In genomic region chr5:16695779-16696178, GRCh38 we compare ENCODE assay signal across 21 cellular contexts.
DNase-seq lines count a peak whose midpoint lies in the region; ATAC-seq and TF ChIP-seq lines count a peak whose summit lies in the region.
"Had no signal": no experiment of that assay in that cellular context is flagged by ENCODE, and none has a peak within 500 bp of the region (broad histone marks: within the 10 kb centered on the region; RNA-seq: fewer than 3 reads in every experiment).

No MANE protein-coding gene starts in this region.

- peaks cover 35 to 59% of the 10 kb centered on the region in 2 experiments for H3K79me1 ChIP-seq in IMR-90 (ENCODE audit: low read depth in 1 of 2, low read length in 2 of 2)

- no peak overlapping the region for H2BK20ac ChIP-seq in IMR-90 (ENCODE audit: low read depth, low read length)

- peak overlapping the region; percentile 31; the same call in 1 of the 2 replicates for H3K14ac ChIP-seq in IMR-90 (replicated peaks; ENCODE audit: low read depth, low read length)

- H2BK15ac ChIP-seq in IMR-90 (ENCODE audit: low read depth, low read length) = no peak overlapping the region

- no CpG with 5 or more reads among the region's 4 CpGs for WGBS in IMR-90 (ENCODE audit: extremely low coverage in 2 of 2, insufficient read length in 1 of 2), 2 experiments

- H3K18ac ChIP-seq in IMR-90 (ENCODE audit: low read depth, low read length) = no peak overlapping the region

- no peak overlapping the region for H2AK5ac ChIP-seq in IMR-90 (ENCODE audit: low read depth, low read length)

- no peak for ATAC-seq in IMR-90 (ENCODE audit: low read depth)
- ATAC-seq in SK-N-SH treated with all-trans-retinoic acid at 6 μM for 48 hours = no peak
- ATAC-seq in HG03025 (IDR thresholded peaks at IDR 0.05; ENCODE audit: low FRiP score, unreplicated experiment) = no peak
- no peak for ATAC-seq in GM18520 (IDR thresholded peaks at IDR 0.05; ENCODE audit: unreplicated experiment)

- no peak overlapping the region for H3K27ac ChIP-seq in IMR-90 (ENCODE audit: insufficient read depth, low read length)
- H3K27ac ChIP-seq: BLaER1 treated with 17β-estradiol and CSF1 and Interleukin-3, amounts not matched to agents 10 nM and 100 nM; KMS-11 had no signal

- peaks cover 5% of the 10 kb centered on the region; the same call in 1 of the 2 replicates for H3K9me1 ChIP-seq in IMR-90 (ENCODE audit: insufficient read depth, low read length)

- intact Hi-C loops in IMR-90 (cut with micrococcal nuclease) = no loop called here

- H3K9ac ChIP-seq in IMR-90 (ENCODE audit: low read depth, low read length) = no peak overlapping the region
- H3K9ac ChIP-seq: BLaER1 treated with 17β-estradiol and CSF1 and Interleukin-3, amounts not matched to agents 10 nM and 100 nM; KMS-11 had no signal

- no peaks in the 10 kb centered on the region for H3K27me3 ChIP-seq in IMR-90 (ENCODE audit: control insufficient read depth, insufficient read depth, low read length)
- H3K27me3 ChIP-seq: BLaER1 treated with 17β-estradiol and CSF1 and Interleukin-3, amounts not matched to agents 10 nM and 100 nM had no signal

- no peak overlapping the region for H4K8ac ChIP-seq in IMR-90 (ENCODE audit: low read depth in 2 of 2, low read length in 2 of 2)

- no peak overlapping the region for H2BK5ac ChIP-seq in IMR-90 (ENCODE audit: low read depth, low read length, poor library complexity, severe bottlenecking)

- 0 out of 2 replicates have a peak, but pooled peaks cover 2% of the 10 kb centered on the region for H3K4me1 ChIP-seq in IMR-90 (ENCODE audit: control insufficient read depth, insufficient read depth, low read length)
- H3K4me1 ChIP-seq: BLaER1 treated with 17β-estradiol and CSF1 and Interleukin-3, amounts not matched to agents 10 nM and 100 nM; Caco-2 had no signal

- H3K4me1 Mint-ChIP-seq in mesothelial cell of epicardium = peaks cover 3% of the 10 kb centered on the region

- no peak overlapping the region for H3K4ac ChIP-seq in IMR-90 (ENCODE audit: low read depth, low read length)

- no peak overlapping the region for H3K23ac ChIP-seq in IMR-90 (ENCODE audit: low read depth, low read length)

- DNase-seq in IMR-90 = no peak
- peak; percentile 52 for DNase-seq in epithelial cell of esophagus (ENCODE audit: low read depth)
- no peak for DNase-seq in mesothelial cell of epicardium (ENCODE audit: low spot score in 2 of 2, unreplicated experiment in 2 of 2)
- DNase-seq in OCI-M2 (lab: John Stamatoyannopoulos, UW; ENCODE audit: unreplicated experiment) = no peak
- DNase-seq: ACHN; Caco-2; CD4-positive, alpha-beta memory T cell; DMS153; GOT3; HCEC 1CT; NCI-H1105 treated with DMSO at 0.1 percent for 48 hours; NCI-H2029 treated with DMSO at 0.1 percent for 48 hours; NCI-H345; NCI-H524 treated with DMSO at 0.1 percent for 48 hours; OCI-M1; Right ventricle myocardium superior had no signal

- TF ChIP-seq CTCF in IMR-90 (conservative IDR thresholded peaks at IDR 0.05; ENCODE audit: low read depth, low read length) (no peak), epithelial cell of esophagus (IDR thresholded peaks at IDR 0.05; ENCODE audit: insufficient read depth, low read depth, low read length, missing control alignments) (no peak), mesothelial cell of epicardium (IDR thresholded peaks at IDR 0.05; ENCODE audit: unreplicated experiment) (no peak)

- H3K4me2 ChIP-seq in IMR-90 (ENCODE audit: low read depth, low read length) = no peak overlapping the region
- H3K4me2 ChIP-seq: BLaER1 treated with 17β-estradiol and CSF1 and Interleukin-3, amounts not matched to agents 10 nM and 100 nM; KMS-11 had no signal

- no peaks in the 10 kb centered on the region for H3K9me3 ChIP-seq in IMR-90 (ENCODE audit: control insufficient read depth, insufficient read depth, low read length)
- H3K9me3 ChIP-seq: Caco-2 had no signal

- in situ Hi-C loops in IMR-90 (cut with MboI; ENCODE audit: low sequenced_read_pairs) = no loop called here

- no peak overlapping the region for H2BK120ac ChIP-seq in IMR-90 (ENCODE audit: low read depth, low read length)

- H3K4me3 ChIP-seq in IMR-90 (ENCODE audit: insufficient read depth, low read depth, low read length) = no peak overlapping the region
- no peak overlapping the region for H3K4me3 ChIP-seq in epithelial cell of esophagus (ENCODE audit: low read length)
- H3K4me3 ChIP-seq: BLaER1 treated with 17β-estradiol and CSF1 and Interleukin-3, amounts not matched to agents 10 nM and 100 nM had no signal

- peaks cover 46% of the 10 kb centered on the region for H3K36me3 Mint-ChIP-seq in mesothelial cell of epicardium
- H3K36me3 Mint-ChIP-seq: CD4-positive, alpha-beta memory T cell had no signal

- no peak overlapping the region for H3K56ac ChIP-seq in IMR-90 (ENCODE audit: extremely low read depth, insufficient read depth, low read length)

- no peak overlapping the region for H4K5ac ChIP-seq in IMR-90 (ENCODE audit: low read depth, low read length)

- peaks cover 55% of the 10 kb centered on the region for H4K20me1 ChIP-seq in IMR-90 (ENCODE audit: insufficient read depth, low read length)
- H4K20me1 ChIP-seq: BLaER1 treated with 17β-estradiol and CSF1 and Interleukin-3, amounts not matched to agents 10 nM and 100 nM had no signal

- H3K36me3 ChIP-seq in IMR-90 (ENCODE audit: control insufficient read depth, insufficient read depth, low read length) = peaks cover 57% of the 10 kb centered on the region
- H3K36me3 ChIP-seq: BLaER1 treated with 17β-estradiol and CSF1 and Interleukin-3, amounts not matched to agents 10 nM and 100 nM had no signal

- no peak overlapping the region for H3K4me3 Mint-ChIP-seq in mesothelial cell of epicardium
- H3K4me3 Mint-ChIP-seq: CD4-positive, alpha-beta memory T cell had no signal

- no peak for TF ChIP-seq RAD21 in IMR-90 (IDR thresholded peaks at IDR 0.05; ENCODE audit: low read length)

- H3K9me3 Mint-ChIP-seq in mesothelial cell of epicardium = no peaks in the 10 kb centered on the region

- H2AK9ac ChIP-seq in IMR-90 (replicated peaks; ENCODE audit: low read depth, low read length, poor library complexity) = no peak overlapping the region

- BruUV-seq in IMR-90 (replicated peaks; lab: Mats Ljungman, UMichigan) = no TSS peak

- CTCF ChIA-PET in IMR-90 (lab: Yijun Ruan, JAX) = no interaction called here

- no peak overlapping the region for H3K27ac Mint-ChIP-seq in mesothelial cell of epicardium
- H3K27ac Mint-ChIP-seq: CD4-positive, alpha-beta memory T cell had no signal

- no peak overlapping the region for H2AFZ ChIP-seq in IMR-90 (replicated peaks; ENCODE audit: low read length, poor library complexity)

- no peak for TF ChIP-seq POLR2A in IMR-90 (IDR thresholded peaks at IDR 0.05; ENCODE audit: low read depth, low read length)

- no peak overlapping the region for H4K91ac ChIP-seq in IMR-90 (ENCODE audit: insufficient read depth, low read depth, low read length)

- dilution Hi-C loops in IMR-90 (cut with HindIII; ENCODE audit: low sequenced_read_pairs, unreplicated experiment) = no loop called here

- no peaks in the 10 kb centered on the region for H3K27me3 Mint-ChIP-seq in mesothelial cell of epicardium (ENCODE audit: low read depth)
- H3K27me3 Mint-ChIP-seq: CD4-positive, alpha-beta memory T cell had no signal

- POLR2A ChIA-PET in IMR-90 (lab: Charles Lee; ENCODE audit: unreplicated experiment) = no interaction called here

TF ChIP-seq in IMR-90, 13 proteins besides CTCF, POLR2A, EP300 and RAD21 (continues in another document):
- no peak for TF ChIP-seq CHD1 (IDR thresholded peaks at IDR 0.05; ENCODE audit: low read depth, low read length)
- no peak for TF ChIP-seq MAFK (IDR thresholded peaks at IDR 0.05; ENCODE audit: low read depth, low read length)
- TF ChIP-seq MAZ (IDR thresholded peaks at IDR 0.05; ENCODE audit: borderline replicate concordance, low read depth, low read length) = no peak
- no peak for TF ChIP-seq SMC3 (IDR thresholded peaks at IDR 0.05; ENCODE audit: low read depth, low read length)
- no peak for TF ChIP-seq FOS (IDR thresholded peaks at IDR 0.05; ENCODE audit: low read depth, low read length)
- TF ChIP-seq RCOR1 (IDR thresholded peaks at IDR 0.05; ENCODE audit: insufficient replicate concordance, low read length) = no peak
- no peak for TF ChIP-seq RFX5 (IDR thresholded peaks at IDR 0.05; ENCODE audit: low read depth, low read length)
- TF ChIP-seq BHLHE40 (IDR thresholded peaks at IDR 0.05; ENCODE audit: low read depth, low read length) = no peak
- no peak for TF ChIP-seq USF2 (IDR thresholded peaks at IDR 0.05; ENCODE audit: low read depth, low read length)
- TF ChIP-seq CEBPB (IDR thresholded peaks at IDR 0.05; ENCODE audit: low read depth, low read length) = no peak

TF ChIP-seq in SK-N-SH treated with all-trans-retinoic acid at 6 μM for 48 hours, 23 proteins besides CTCF, POLR2A, EP300 and RAD21:
- peak; percentile 64 for TF ChIP-seq TCF4 (CRISPR knock-in tag; IDR thresholded peaks at IDR 0.05; ENCODE audit: borderline replicate concordance)
- TF ChIP-seq CREB5 (CRISPR knock-in tag; IDR thresholded peaks at IDR 0.05; ENCODE audit: low read depth) = no peak
